Comparison of ENCODE assay signal across 14 cellular contexts in genomic region chr10:15472431-15473400, GRCh38.
DNase-seq lines count a peak whose midpoint lies in the region; ATAC-seq and TF ChIP-seq lines count a peak whose summit lies in the region.
"Had no signal": no experiment of that assay in that cellular context is flagged by ENCODE, and none has a peak within 500 bp of the region (broad histone marks: within the 10 kb centered on the region; RNA-seq: fewer than 3 reads in every experiment).

No MANE protein-coding gene starts in this region.

- no peaks in the 10 kb centered on the region for H4K20me1 ChIP-seq in neural progenitor cell (ENCODE audit: low read depth)

- TF ChIP-seq CTCF in fibroblast of pulmonary artery (IDR thresholded peaks at IDR 0.05; ENCODE audit: low read length, missing control alignments) (no peak), neural progenitor cell (IDR thresholded peaks at IDR 0.05) (no peak), stomach (IDR thresholded peaks at IDR 0.05) (no peak)

- H3K9me3 ChIP-seq in neural progenitor cell (ENCODE audit: low read depth), result no peaks in the 10 kb centered on the region
- H3K9me3 ChIP-seq in stomach, result no peaks in the 10 kb centered on the region
- H3K9me3 ChIP-seq: pancreas had no signal

- H3K4me1 Mint-ChIP-seq in neural progenitor cell, result peaks cover 60% of the 10 kb centered on the region
- H3K4me1 Mint-ChIP-seq in effector memory CD8-positive, alpha-beta T cell (ENCODE audit: low read depth in 2 of 2), result no peaks in the 10 kb centered on the region
- no peaks in the 10 kb centered on the region for H3K4me1 Mint-ChIP-seq in activated T-helper 1 cell treated with anti-CD3 and anti-CD28 coated beads, Interleukin-12 subunit alpha, Interleukin-12 subunit beta, Interleukin-2, Interleukin-4 antibody, amounts not matched to agents 30 ng/mL and 10 ng/mL and 1 ng/mL, durations not matched to agents 14 hours and 24 hours and 36 hours (ENCODE audit: low read depth)
- H3K4me1 Mint-ChIP-seq: activated CD4-positive, alpha-beta memory T cell treated with anti-CD3 and anti-CD28 coated beads, Interleukin-2, amount 10 ng/mL, durations not matched to agents 7 days and 5 days had no signal

- no peaks in the 10 kb centered on the region for H3K79me2 ChIP-seq in neural progenitor cell (ENCODE audit: low read depth)

- peaks cover 82% of the 10 kb centered on the region for H3K27me3 ChIP-seq in neural progenitor cell
- H3K27me3 ChIP-seq in stomach, result peaks cover 0 to under 1% (median 0%) of the 10 kb centered on the region in 3 donors
- H3K27me3 ChIP-seq: pancreas had no signal

- H3K36me3 ChIP-seq in neural progenitor cell (no peaks in the 10 kb centered on the region), stomach (no peaks in the 10 kb centered on the region)
- H3K36me3 ChIP-seq: pancreas had no signal

- no peak for ATAC-seq in esophagus mucosa
- ATAC-seq in effector memory CD8-positive, alpha-beta T cell (replicated peaks), result no peak

- H3K9me3 Mint-ChIP-seq in neural progenitor cell, result peaks cover 12% of the 10 kb centered on the region
- no peaks in the 10 kb centered on the region for H3K9me3 Mint-ChIP-seq in effector memory CD8-positive, alpha-beta T cell
- H3K9me3 Mint-ChIP-seq in activated T-helper 1 cell treated with anti-CD3 and anti-CD28 coated beads, Interleukin-12 subunit alpha, Interleukin-12 subunit beta, Interleukin-2, Interleukin-4 antibody, amounts not matched to agents 30 ng/mL and 10 ng/mL and 1 ng/mL, durations not matched to agents 14 hours and 24 hours and 36 hours, result no peaks in the 10 kb centered on the region
- H3K9me3 Mint-ChIP-seq: activated CD4-positive, alpha-beta memory T cell treated with anti-CD3 and anti-CD28 coated beads, Interleukin-2, amount 10 ng/mL, durations not matched to agents 7 days and 5 days had no signal

- H3K27me3 Mint-ChIP-seq in neural progenitor cell (ENCODE audit: insufficient read depth, low read depth), result peaks cover 19% of the 10 kb centered on the region
- H3K27me3 Mint-ChIP-seq in effector memory CD8-positive, alpha-beta T cell, result peaks cover 44 to 64% of the 10 kb centered on the region in 2 donors
- H3K27me3 Mint-ChIP-seq in activated T-helper 1 cell treated with anti-CD3 and anti-CD28 coated beads, Interleukin-12 subunit alpha, Interleukin-12 subunit beta, Interleukin-2, Interleukin-4 antibody, amounts not matched to agents 30 ng/mL and 10 ng/mL and 1 ng/mL, durations not matched to agents 14 hours and 24 hours and 36 hours (ENCODE audit: insufficient read depth), result peaks cover 6% of the 10 kb centered on the region

- intact Hi-C loops in stomach (cut with DNase I; ENCODE audit: low total_unique reads), result no loop called here
- intact Hi-C loops in activated T-helper 1 cell treated with anti-CD3 and anti-CD28 coated beads, Interleukin-12 subunit alpha, Interleukin-12 subunit beta, Interleukin-2, Interleukin-4 antibody, amounts not matched to agents 30 ng/mL and 10 ng/mL and 1 ng/mL, durations not matched to agents 14 hours and 24 hours and 36 hours (cut with micrococcal nuclease), result no loop called here

- H3K4me1 ChIP-seq in neural progenitor cell (peaks cover 44% of the 10 kb centered on the region), stomach (peaks cover 0 to 9% (median 0%) of the 10 kb centered on the region in 4 donors)
- H3K4me1 ChIP-seq: pancreas had no signal

- peaks cover 35% of the 10 kb centered on the region for H3F3A ChIP-seq in neural progenitor cell (ENCODE audit: low read depth)

- H3K36me3 Mint-ChIP-seq in neural progenitor cell, result peaks cover 2% of the 10 kb centered on the region
- H3K36me3 Mint-ChIP-seq in effector memory CD8-positive, alpha-beta T cell (ENCODE audit: insufficient read depth), result no peaks in the 10 kb centered on the region
- H3K36me3 Mint-ChIP-seq in activated T-helper 1 cell treated with anti-CD3 and anti-CD28 coated beads, Interleukin-12 subunit alpha, Interleukin-12 subunit beta, Interleukin-2, Interleukin-4 antibody, amounts not matched to agents 30 ng/mL and 10 ng/mL and 1 ng/mL, durations not matched to agents 14 hours and 24 hours and 36 hours (ENCODE audit: low read depth), result no peaks in the 10 kb centered on the region
- H3K36me3 Mint-ChIP-seq: activated naive CD8-positive, alpha-beta T cell had no signal

- H3K4me3 ChIP-seq in fibroblast of pulmonary artery (replicated peaks; ENCODE audit: low read depth, low read length) (no peak overlapping the region), neural progenitor cell (peak overlapping the region; percentile 21), stomach (no peak overlapping the region)
- H3K4me3 ChIP-seq: pancreas had no signal

- H3K4me2 ChIP-seq in neural progenitor cell, result peak overlapping the region; percentile 71

- WGBS in stomach, 5 donors, result 42 to 51% (median 48%) methylated on average over 16 of the region's 16 CpGs

- no peak for TF ChIP-seq POLR2A in stomach (IDR thresholded peaks at IDR 0.05)

- H3K4me3 Mint-ChIP-seq in neural progenitor cell, result peak overlapping the region; percentile 58
- H3K4me3 Mint-ChIP-seq in effector memory CD8-positive, alpha-beta T cell, result no peak overlapping the region
- no peak overlapping the region for H3K4me3 Mint-ChIP-seq in activated T-helper 1 cell treated with anti-CD3 and anti-CD28 coated beads, Interleukin-12 subunit alpha, Interleukin-12 subunit beta, Interleukin-2, Interleukin-4 antibody, amounts not matched to agents 30 ng/mL and 10 ng/mL and 1 ng/mL, durations not matched to agents 14 hours and 24 hours and 36 hours
- H3K4me3 Mint-ChIP-seq: activated CD4-positive, alpha-beta memory T cell treated with anti-CD3 and anti-CD28 coated beads, Interleukin-2, amount 10 ng/mL, durations not matched to agents 7 days and 5 days; activated naive CD8-positive, alpha-beta T cell had no signal

- H3K27ac ChIP-seq in neural progenitor cell (no peak overlapping the region), stomach (peak overlapping the region in 1 of 5 donors; percentile 20)
- H3K27ac ChIP-seq: pancreas had no signal

- H3K27ac Mint-ChIP-seq in neural progenitor cell, result peak overlapping the region; percentile 70
- no peak overlapping the region for H3K27ac Mint-ChIP-seq in effector memory CD8-positive, alpha-beta T cell
- no peak overlapping the region for H3K27ac Mint-ChIP-seq in activated T-helper 1 cell treated with anti-CD3 and anti-CD28 coated beads, Interleukin-12 subunit alpha, Interleukin-12 subunit beta, Interleukin-2, Interleukin-4 antibody, amounts not matched to agents 30 ng/mL and 10 ng/mL and 1 ng/mL, durations not matched to agents 14 hours and 24 hours and 36 hours
- H3K27ac Mint-ChIP-seq: activated CD4-positive, alpha-beta memory T cell treated with anti-CD3 and anti-CD28 coated beads, Interleukin-2, amount 10 ng/mL, durations not matched to agents 7 days and 5 days; activated naive CD8-positive, alpha-beta T cell had no signal

- H2AFZ ChIP-seq in neural progenitor cell (replicated peaks), result no peak overlapping the region

- DNase-seq in Daoy (ENCODE audit: low read depth) (peak; percentile 78), SK-N-DZ (ENCODE audit: low spot score) (peak; percentile 36), fibroblast of pulmonary artery (ENCODE audit: low read depth) (peak; percentile 68), neural progenitor cell (ENCODE audit: low spot score) (peak; percentile 52), stomach (no peak)
- DNase-seq in effector memory CD8-positive, alpha-beta T cell, result no peak
- DNase-seq in activated T-helper 1 cell treated with anti-CD3 and anti-CD28 coated beads, Interleukin-12 subunit alpha, Interleukin-12 subunit beta, Interleukin-2, Interleukin-4 antibody, amounts not matched to agents 30 ng/mL and 10 ng/mL and 1 ng/mL, durations not matched to agents 14 hours and 24 hours and 36 hours (ENCODE audit: low spot score), result no peak
- DNase-seq: activated CD4-positive, alpha-beta memory T cell treated with anti-CD3 and anti-CD28 coated beads, Interleukin-2, amount 10 ng/mL, durations not matched to agents 7 days and 5 days; kidney glomerular epithelial cell; NCI-H1092; NCI-H526 treated with DMSO at 0.1 percent for 48 hours; pancreas had no signal

- no peak overlapping the region for H3K9ac ChIP-seq in neural progenitor cell

- no peak for TF ChIP-seq EP300 in stomach (IDR thresholded peaks at IDR 0.05)

Comparison
In these comparisons a context has a peak if more than half of its experiments do, and no peak if none do; other contexts are left out.
1. DNase-seq: peak in Daoy (single experiment), SK-N-DZ (single experiment), fibroblast of pulmonary artery (single experiment) and neural progenitor cell (single experiment); none in stomach (single experiment), effector memory CD8-positive, alpha-beta T cell (0 of 3) and activated T-helper 1 cell treated with anti-CD3 and anti-CD28 coated beads, Interleukin-12 subunit alpha, Interleukin-12 subunit beta, Interleukin-2, Interleukin-4 antibody, amounts not matched to agents 30 ng/mL and 10 ng/mL and 1 ng/mL, durations not matched to agents 14 hours and 24 hours and 36 hours (single experiment).